ENCODE assay signal across 7 cellular contexts in the genomic region with DNA sequence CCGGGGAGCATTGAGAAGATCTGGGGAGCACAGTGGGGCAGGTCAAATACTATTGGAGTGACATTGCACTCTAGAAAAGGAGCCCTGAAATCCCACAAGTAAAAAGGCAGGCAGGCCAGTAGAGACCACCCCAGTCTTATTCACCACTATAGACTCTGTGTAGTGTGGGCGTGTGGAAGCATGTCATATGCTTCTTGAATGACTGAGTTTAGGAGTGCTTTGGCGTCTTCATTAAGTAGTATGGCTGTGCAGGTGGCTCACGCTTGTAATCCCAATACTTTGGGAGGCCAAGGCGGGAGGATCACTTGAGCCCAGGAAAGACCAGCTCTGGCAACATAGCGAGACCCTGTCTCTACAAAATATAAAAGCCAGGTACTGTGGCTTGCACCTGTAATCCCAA. TPM values are rescaled to one million over a fixed set of nuclear protein-coding genes. Genes with fewer than 3 reads are reported as not detected.
DNase-seq lines count a peak whose midpoint lies in the region; ATAC-seq, FAIRE-seq and TF ChIP-seq lines count a peak whose summit lies in the region.
"Not testable (repeated sequence)": the region's sequence is repeated elsewhere in the genome, so short reads cannot be mapped to it uniquely, and the experiment has no call there.

No MANE protein-coding gene starts in this region.

- H3K27me3 Mint-ChIP-seq in activated CD4-positive, alpha-beta T cell treated with anti-CD3 and anti-CD28 coated beads, Interleukin-2, amount 10 ng/mL, durations not matched to agents 24 days and 14 days; nephron progenitor cell (ENCODE audit: low read depth, poor library complexity): not testable (repeated sequence)

- H3K4me1 Mint-ChIP-seq in activated CD4-positive, alpha-beta T cell treated with anti-CD3 and anti-CD28 coated beads, Interleukin-2, amount 10 ng/mL, durations not matched to agents 24 days and 14 days; nephron progenitor cell: not testable (repeated sequence)

- BruUV-seq in K562 (replicated peaks; lab: Mats Ljungman, UMichigan) = not testable (repeated sequence)

- H3K4me1 ChIP-seq in RWPE2 (ENCODE audit: insufficient read depth, poor library complexity, severe bottlenecking); K562 (replicated peaks in 1 of 2; ENCODE audit: control insufficient read depth in 2 of 2, insufficient read depth in 2 of 2, low read length in 2 of 2); foreskin keratinocyte; keratinocyte (ENCODE audit: control insufficient read depth, extremely low read depth, insufficient read depth, low read length): not testable (repeated sequence)

- dilution Hi-C loops in keratinocyte (cut with MboI; ENCODE audit: extremely low pct_ligation_motif_present, low sequenced_read_pairs) = not testable (repeated sequence)

- intact Hi-C loops in activated CD4-positive, alpha-beta T cell treated with anti-CD3 and anti-CD28 coated beads, Interleukin-2, amount 10 ng/mL, durations not matched to agents 24 days and 14 days (cut with micrococcal nuclease); K562 (cut with micrococcal nuclease): not testable (repeated sequence)

- not testable (repeated sequence) for TF ChIP-seq POLR2A in K562 (conservative IDR thresholded peaks at IDR 0.05)

- in situ Hi-C loops in K562 (cut with MboI) = not testable (repeated sequence)

- not testable (repeated sequence) for H3K9ac ChIP-seq in K562 (ENCODE audit: insufficient read depth in 1 of 2, low read depth in 2 of 2, low read length in 2 of 2); keratinocyte (ENCODE audit: control insufficient read depth, extremely low read depth, insufficient read depth, low read length)

- CTCF ChIA-PET in K562 (lab: Yijun Ruan, JAX; ENCODE audit: low intra/inter-chr PET ratio) = not testable (repeated sequence)

- FAIRE-seq in K562 (lab: Jason Lieb, UNC) = not testable (repeated sequence)
- peak; percentile 61 for FAIRE-seq in keratinocyte (lab: Jason Lieb, UNC)

- H3K79me2 ChIP-seq in K562 (ENCODE audit: control insufficient read depth, insufficient read depth, low read length); keratinocyte (ENCODE audit: control insufficient read depth, insufficient read depth, low read length): not testable (repeated sequence)

- DNase-seq in DMS79 treated with DMSO at 0.1 percent for 48 hours (lab: John Stamatoyannopoulos, UW) = peak; percentile 21
- not testable (repeated sequence) for DNase-seq in RWPE2 (ENCODE audit: low spot score); activated CD4-positive, alpha-beta T cell treated with anti-CD3 and anti-CD28 coated beads, Interleukin-2, amount 10 ng/mL, durations not matched to agents 24 days and 14 days; K562 (ENCODE audit: extremely low read depth in 1 of 4, low spot score in 3 of 4); foreskin keratinocyte; keratinocyte (ENCODE audit: low read depth, low spot score); nephron progenitor cell

- POLR2A ChIA-PET in K562 (lab: Yijun Ruan, JAX) = not testable (repeated sequence)

- not testable (repeated sequence) for H3K36me3 ChIP-seq in RWPE2 (ENCODE audit: low read depth); K562 (ENCODE audit: control insufficient read depth, insufficient read depth, low read length); keratinocyte (ENCODE audit: control insufficient read depth in 2 of 2, extremely low read depth in 1 of 2, insufficient read depth in 2 of 2, low read length in 2 of 2)

- H3K9me1 ChIP-seq in K562 (ENCODE audit: control insufficient read depth, insufficient read depth, low read length); keratinocyte (ENCODE audit: control insufficient read depth, extremely low read depth, insufficient read depth, low read length): not testable (repeated sequence)

- not testable (repeated sequence) for H2AFZ ChIP-seq in K562 (ENCODE audit: low read depth, low read length); keratinocyte (ENCODE audit: control insufficient read depth, low read length)

- H3K9me3 ChIP-seq in RWPE2 (ENCODE audit: severe bottlenecking); K562 (replicated peaks; ENCODE audit: control insufficient read depth, insufficient read depth, low read depth, low read length); keratinocyte (ENCODE audit: control insufficient read depth, low read depth, low read length): not testable (repeated sequence)

- not testable (repeated sequence) for H3K9me3 Mint-ChIP-seq in activated CD4-positive, alpha-beta T cell treated with anti-CD3 and anti-CD28 coated beads, Interleukin-2, amount 10 ng/mL, durations not matched to agents 24 days and 14 days; nephron progenitor cell

- not testable (repeated sequence) for H3K27ac ChIP-seq in RWPE2 (ENCODE audit: poor library complexity, severe bottlenecking); K562 (ENCODE audit: extremely low read depth, low read depth, low read length); foreskin keratinocyte; keratinocyte (ENCODE audit: control insufficient read depth, insufficient read depth, low read length)

- not testable (repeated sequence) for H3K4me3 Mint-ChIP-seq in activated CD4-positive, alpha-beta T cell treated with anti-CD3 and anti-CD28 coated beads, Interleukin-2, amount 10 ng/mL, durations not matched to agents 24 days and 14 days; nephron progenitor cell

- H3K4me2 ChIP-seq in K562 (ENCODE audit: insufficient read depth, low read length); keratinocyte (ENCODE audit: control insufficient read depth, extremely low read depth, insufficient read depth, low read depth, low read length): not testable (repeated sequence)

- TF ChIP-seq CTCF in RWPE2 (IDR thresholded peaks at IDR 0.05; ENCODE audit: poor library complexity, severe bottlenecking); K562 (IDR thresholded peaks at IDR 0.05 in 2 of 3, conservative IDR thresholded peaks at IDR 0.05 in 1 of 3; ENCODE audit: insufficient read depth in 2 of 3, low read depth in 1 of 3, low read length in 3 of 3); foreskin keratinocyte (conservative IDR thresholded peaks at IDR 0.05); keratinocyte (optimal IDR thresholded peaks at IDR 0.05 in 1 of 3, IDR thresholded peaks at IDR 0.05 in 1 of 3, conservative IDR thresholded peaks at IDR 0.05 in 1 of 3; ENCODE audit: extremely low read depth in 1 of 3, insufficient read depth in 2 of 3, low read length in 3 of 3); nephron progenitor cell (IDR thresholded peaks at IDR 0.05): not testable (repeated sequence)

- H3K4me3 ChIP-seq in RWPE2 (ENCODE audit: severe bottlenecking); K562; keratinocyte (ENCODE audit: control insufficient read depth in 2 of 3, extremely low read depth in 1 of 3, insufficient read depth in 2 of 3, low read depth in 1 of 3, low read length in 3 of 3): not testable (repeated sequence)

- TF ChIP-seq RAD21 in K562 (CRISPR knock-in tag; conservative IDR thresholded peaks at IDR 0.05 in 1 of 2, IDR thresholded peaks at IDR 0.05 in 1 of 2) = not testable (repeated sequence)

- 68% methylated on average over 3 of the region's 6 CpGs for WGBS in K562 (ENCODE audit: insufficient coverage, low coverage, missing lambda C conversion rate)

- not testable (repeated sequence) for TF ChIP-seq EP300 in K562 (IDR thresholded peaks at IDR 0.05; ENCODE audit: low read length)

- H3K27me3 ChIP-seq in RWPE2 (ENCODE audit: insufficient read depth, poor library complexity, severe bottlenecking); K562 (ENCODE audit: control insufficient read depth in 2 of 2, insufficient read depth in 2 of 2, low read length in 2 of 2); foreskin keratinocyte; keratinocyte (ENCODE audit: control insufficient read depth, extremely low read depth, insufficient read depth, low read length): not testable (repeated sequence)

- ATAC-seq in RWPE2 (ENCODE audit: low read depth) = peak; percentile 38; the same call in 1 of the 3 replicates
- ATAC-seq in K562 = peak; percentile 33; the same call in 1 of the 3 replicates
- ATAC-seq in foreskin keratinocyte = peak; percentile 27

- not testable (repeated sequence) for H4K20me1 ChIP-seq in K562 (replicated peaks; ENCODE audit: control insufficient read depth, insufficient read depth, low read length); keratinocyte (ENCODE audit: control insufficient read depth, extremely low read depth, insufficient read depth, low read length)

- not testable (repeated sequence) for H3K36me3 Mint-ChIP-seq in activated CD4-positive, alpha-beta T cell treated with anti-CD3 and anti-CD28 coated beads, Interleukin-2, amount 10 ng/mL, durations not matched to agents 24 days and 14 days (ENCODE audit: low read depth); nephron progenitor cell (ENCODE audit: low read depth)

- peak overlapping the region; percentile 25 for H3K27ac Mint-ChIP-seq in activated CD4-positive, alpha-beta T cell treated with anti-CD3 and anti-CD28 coated beads, Interleukin-2, amount 10 ng/mL, durations not matched to agents 24 days and 14 days
- peak overlapping the region; percentile 59 for H3K27ac Mint-ChIP-seq in nephron progenitor cell

RNA-seq across cellular contexts. Expression of a gene that starts 21.2 kb away (rescaled TPM):
- total RNA-seq in activated CD4-positive, alpha-beta T cell treated with anti-CD3 and anti-CD28 coated beads, Interleukin-2, amount 10 ng/mL, durations not matched to agents 24 days and 14 days = 38.9 and 44.7 TPM in 2 replicates
- 72.5 and 248 TPM in 2 replicates for total RNA-seq in K562 (2011; cell fraction: chromatin; rRNA removed; ENCODE audit: low replicate concordance)
- 35.7 and 56.7 TPM in 2 replicates for total RNA-seq in K562 (2011; cell fraction: nucleolus; rRNA removed)
- total RNA-seq in K562 (2011; cell fraction: nucleoplasm; rRNA removed) = 84.0 and 86.9 TPM in 2 replicates
- total RNA-seq in K562 (2014; rRNA removed) (10.7 and 12.7 TPM in 2 replicates), K562 (2014; rRNA removed; fragmentation: Illumina TruSeq; extraction: Trizol) (17.2 and 19.1 TPM in 2 replicates), K562 (2015; rRNA removed; fragmentation: Illumina TruSeq; extraction: Trizol) (23.3 and 24.2 TPM in 2 replicates), K562 (2021) (20.2 and 22.7 TPM in 2 replicates), foreskin keratinocyte (15.7 and 15.8 TPM in 2 replicates)
- polyA plus RNA-seq in K562 (2011; rRNA removed) (16.7 and 18.6 TPM in 2 replicates), K562 (2014; fragmentation: Illumina TruSeq; extraction: Trizol) (11.9 and 14.6 TPM in 2 replicates), K562 (2014; fragmentation: Nextera tagmentation; extraction: Ambion mirVana) (1 to 10 TPM; 2.0 to 6.0 TPM), K562 (2014; rRNA removed) (8.8 and 11.4 TPM in 2 replicates), foreskin keratinocyte (1.00 and 1.2 TPM in 2 replicates), keratinocyte (12.1 to 14.2 TPM (median 13.8 TPM) in 3 replicates)
- polyA plus RNA-seq in K562 (2011; cell fraction: cytosol; rRNA removed) = 9.3 and 12.1 TPM in 2 replicates
- polyA plus RNA-seq in K562 (2011; cell fraction: nucleus; rRNA removed) = 36.7 and 37.9 TPM in 2 replicates
- 8.7 and 11.7 TPM in 2 replicates for polyA plus RNA-seq in K562 (2012)
- 54.6 and 68.2 TPM in 2 replicates for polyA minus RNA-seq in K562 (2011; rRNA and poly(A)+ RNA removed)
- 15.4 and 19.6 TPM in 2 replicates for polyA minus RNA-seq in K562 (2011; cell fraction: cytosol; rRNA and poly(A)+ RNA removed)
- polyA minus RNA-seq in K562 (2011; cell fraction: nucleus; rRNA and poly(A)+ RNA removed) = 38.5 and 74.9 TPM in 2 replicates
- 31.4 TPM for polyA plus RNA-seq in keratinocyte (2011; ENCODE audit: low read depth)
- polyA plus RNA-seq in keratinocyte (2011; cell fraction: cytosol; rRNA removed) = 6.0 and 10.5 TPM in 2 replicates
- 38.8 and 39.7 TPM in 2 replicates for polyA plus RNA-seq in keratinocyte (2011; cell fraction: nucleus; rRNA removed)
- polyA plus RNA-seq in keratinocyte (2012; ENCODE audit: low replicate concordance) = 9.4 and 11.5 TPM in 2 replicates
- polyA minus RNA-seq in keratinocyte = 11.8 to 43.8 TPM (median 22.1 TPM) in 3 replicates
- polyA minus RNA-seq in keratinocyte (2011; cell fraction: cytosol; rRNA and poly(A)+ RNA removed) = 9.6 TPM
- polyA minus RNA-seq in keratinocyte (2011; cell fraction: nucleus; rRNA and poly(A)+ RNA removed) = 34.3 and 70.6 TPM in 2 replicates

RNA-seq across cellular contexts. Expression of a gene that starts 26.2 kb away (rescaled TPM):
- total RNA-seq in activated CD4-positive, alpha-beta T cell treated with anti-CD3 and anti-CD28 coated beads, Interleukin-2, amount 10 ng/mL, durations not matched to agents 24 days and 14 days = 103 and 104 TPM in 2 replicates
- total RNA-seq in K562 (2011; cell fraction: chromatin; rRNA removed; ENCODE audit: low replicate concordance) = 343 and 576 TPM in 2 replicates
- total RNA-seq in K562 (2011; cell fraction: nucleolus; rRNA removed) = 343 and 349 TPM in 2 replicates
- total RNA-seq in K562 (2011; cell fraction: nucleoplasm; rRNA removed) = 217 and 256 TPM in 2 replicates
- total RNA-seq in K562 (2014; rRNA removed) (48.0 and 55.8 TPM in 2 replicates), K562 (2014; rRNA removed; fragmentation: Illumina TruSeq; extraction: Trizol) (42.6 and 44.9 TPM in 2 replicates), K562 (2015; rRNA removed; fragmentation: Illumina TruSeq; extraction: Trizol) (45.2 and 47.3 TPM in 2 replicates), K562 (2021) (67.6 and 71.1 TPM in 2 replicates), foreskin keratinocyte (47.0 and 52.8 TPM in 2 replicates)
- polyA plus RNA-seq in K562 (2011; rRNA removed) (37.6 and 56.2 TPM in 2 replicates), K562 (2014; fragmentation: Illumina TruSeq; extraction: Trizol) (55.4 and 58.5 TPM in 2 replicates), K562 (2014; fragmentation: Nextera tagmentation; extraction: Ambion mirVana) (10 to 100 TPM; 18.8 to 21.6 TPM), K562 (2014; rRNA removed) (56.7 and 69.0 TPM in 2 replicates), foreskin keratinocyte (42.1 and 43.6 TPM in 2 replicates), keratinocyte (25.4 to 41.1 TPM (median 30.5 TPM) in 3 replicates)
- polyA plus RNA-seq in K562 (2011; cell fraction: cytosol; rRNA removed) = 29.5 and 46.2 TPM in 2 replicates
- 499 and 561 TPM in 2 replicates for polyA plus RNA-seq in K562 (2011; cell fraction: nucleus; rRNA removed)
- polyA plus RNA-seq in K562 (2012) = 58.5 and 64.0 TPM in 2 replicates
- 45.9 and 57.2 TPM in 2 replicates for polyA minus RNA-seq in K562 (2011; rRNA and poly(A)+ RNA removed)
- 16.1 and 22.0 TPM in 2 replicates for polyA minus RNA-seq in K562 (2011; cell fraction: cytosol; rRNA and poly(A)+ RNA removed)
- polyA minus RNA-seq in K562 (2011; cell fraction: nucleus; rRNA and poly(A)+ RNA removed) = 194 and 218 TPM in 2 replicates
- 10.1 TPM for polyA plus RNA-seq in keratinocyte (2011; ENCODE audit: low read depth)
- polyA plus RNA-seq in keratinocyte (2011; cell fraction: cytosol; rRNA removed) = 22.3 and 23.0 TPM in 2 replicates
- polyA plus RNA-seq in keratinocyte (2011; cell fraction: nucleus; rRNA removed) = 78.4 and 94.8 TPM in 2 replicates
- 22.1 and 44.4 TPM in 2 replicates for polyA plus RNA-seq in keratinocyte (2012; ENCODE audit: low replicate concordance)
- 39.8 to 71.2 TPM (median 42.2 TPM) in 3 replicates for polyA minus RNA-seq in keratinocyte
- polyA minus RNA-seq in keratinocyte (2011; cell fraction: cytosol; rRNA and poly(A)+ RNA removed) = 19.4 TPM
- polyA minus RNA-seq in keratinocyte (2011; cell fraction: nucleus; rRNA and poly(A)+ RNA removed) = 32.3 and 42.7 TPM in 2 replicates
